21 cellular contexts compared by ENCODE assay signal in the genomic region with DNA sequence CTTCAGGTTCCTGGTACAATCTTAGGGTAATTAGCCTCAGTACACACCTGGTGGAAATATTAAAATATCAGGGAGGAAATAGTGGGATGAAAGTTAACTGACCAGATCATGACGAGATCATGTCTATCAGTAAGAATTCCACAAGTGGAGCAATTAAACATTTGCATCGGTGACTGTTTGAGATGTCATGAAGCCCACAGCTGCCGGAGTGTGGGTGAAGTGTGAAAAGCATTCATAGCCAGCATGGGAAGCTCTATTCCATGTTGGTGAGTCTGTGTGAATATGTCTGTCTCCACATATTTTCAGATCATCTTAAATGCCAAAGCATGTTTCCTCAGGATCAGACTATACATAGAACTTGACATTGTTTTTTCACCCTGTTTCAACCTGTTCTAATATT.
"Had no signal": no experiment of that assay in that cellular context is flagged by ENCODE, and none has a peak within 500 bp of the region (broad histone marks: within the 10 kb centered on the region; RNA-seq: fewer than 3 reads in every experiment).

No MANE protein-coding gene starts in this region.

- H3K9me3 ChIP-seq: SK-N-SH had no signal

- H3K27ac Mint-ChIP-seq: IgD-negative memory B cell had no signal

- H3K4me3 Mint-ChIP-seq: IgD-negative memory B cell, T-cell had no signal

- ATAC-seq: K562, T-cell had no signal

- H3K27me3 Mint-ChIP-seq: IgD-negative memory B cell, T-cell had no signal

- DNase-seq: MV-4-11, NCI-H1048, NCI-H1105, NCI-H1417 treated with DMSO at 0.1 percent for 48 hours, NCI-H146, NCI-H1694 treated with DMSO at 0.1 percent for 48 hours, NCI-H1930, NCI-H2081, NCI-H2107, NCI-H345, NCI-H446 treated with DMSO at 0.1 percent for 48 hours, NCI-H510A treated with DMSO at 0.1 percent for 48 hours, NCI-H69, NCI-H774, SHP77, SK-N-SH, SW 1271, T-cell had no signal

- H3K4me3 ChIP-seq: K562 had no signal

- H3K27ac ChIP-seq: RWPE1 had no signal

- H3K4me2 ChIP-seq: SK-N-SH had no signal

- H3K9ac ChIP-seq: SK-N-SH had no signal

- H3K9me3 Mint-ChIP-seq: IgD-negative memory B cell, T-cell had no signal
